ENCODE assay signal across 1 cellular context in the genomic region with DNA sequence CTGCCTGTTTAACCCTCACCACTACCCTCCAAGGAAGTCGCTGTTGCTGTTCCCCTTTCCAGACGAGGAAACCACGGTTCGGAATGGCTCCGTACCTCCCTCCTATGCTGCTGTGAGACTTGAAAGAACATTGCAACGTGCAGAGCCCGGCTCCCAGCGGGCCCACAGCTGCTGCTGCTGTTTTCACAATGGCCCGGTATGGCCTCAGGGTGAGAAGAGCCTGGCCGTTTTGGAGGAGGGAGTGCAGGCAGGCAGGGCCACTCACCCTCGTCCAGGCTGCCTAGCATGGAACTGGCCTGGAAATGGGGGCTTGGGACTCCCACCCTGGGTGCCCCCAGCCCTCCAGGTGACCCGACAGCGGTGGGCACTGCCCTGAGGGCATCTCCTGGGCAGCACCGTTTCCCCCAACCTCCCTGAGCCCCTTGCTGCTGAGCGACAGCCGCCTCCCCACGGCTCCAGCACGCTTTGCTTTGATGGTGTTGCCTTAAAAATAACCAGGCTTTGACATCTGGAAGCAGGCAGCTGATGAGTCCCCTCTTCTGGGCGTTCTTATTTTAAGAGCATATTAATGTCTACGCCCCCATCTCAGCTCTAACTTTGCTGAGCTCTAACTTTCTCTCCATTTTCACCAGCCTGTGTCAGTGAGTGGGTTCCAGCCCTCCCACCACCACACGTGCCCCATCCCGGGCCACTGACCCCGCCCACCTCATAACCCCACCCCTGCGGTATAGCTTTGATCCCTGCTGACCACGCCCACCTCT.
TF ChIP-seq lines count a peak whose summit lies in the region.

No MANE protein-coding gene starts in this region.

TF ChIP-seq in SK-N-SH, 30 proteins besides CTCF, POLR2A, EP300 and RAD21 (continued from another document):
- TF ChIP-seq, protein P1, sequence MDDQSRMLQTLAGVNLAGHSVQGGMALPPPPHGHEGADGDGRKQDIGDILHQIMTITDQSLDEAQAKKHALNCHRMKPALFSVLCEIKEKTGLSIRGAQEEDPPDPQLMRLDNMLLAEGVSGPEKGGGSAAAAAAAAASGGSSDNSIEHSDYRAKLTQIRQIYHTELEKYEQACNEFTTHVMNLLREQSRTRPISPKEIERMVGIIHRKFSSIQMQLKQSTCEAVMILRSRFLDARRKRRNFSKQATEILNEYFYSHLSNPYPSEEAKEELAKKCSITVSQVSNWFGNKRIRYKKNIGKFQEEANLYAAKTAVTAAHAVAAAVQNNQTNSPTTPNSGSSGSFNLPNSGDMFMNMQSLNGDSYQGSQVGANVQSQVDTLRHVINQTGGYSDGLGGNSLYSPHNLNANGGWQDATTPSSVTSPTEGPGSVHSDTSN (IDR thresholded peaks at IDR 0.05): no peak
- no peak for TF ChIP-seq RFX5 (IDR thresholded peaks at IDR 0.05; ENCODE audit: low read length)
- no peak for TF ChIP-seq TEAD4 (IDR thresholded peaks at IDR 0.05; ENCODE audit: borderline replicate concordance, insufficient read depth)
- TF ChIP-seq, protein P2, sequence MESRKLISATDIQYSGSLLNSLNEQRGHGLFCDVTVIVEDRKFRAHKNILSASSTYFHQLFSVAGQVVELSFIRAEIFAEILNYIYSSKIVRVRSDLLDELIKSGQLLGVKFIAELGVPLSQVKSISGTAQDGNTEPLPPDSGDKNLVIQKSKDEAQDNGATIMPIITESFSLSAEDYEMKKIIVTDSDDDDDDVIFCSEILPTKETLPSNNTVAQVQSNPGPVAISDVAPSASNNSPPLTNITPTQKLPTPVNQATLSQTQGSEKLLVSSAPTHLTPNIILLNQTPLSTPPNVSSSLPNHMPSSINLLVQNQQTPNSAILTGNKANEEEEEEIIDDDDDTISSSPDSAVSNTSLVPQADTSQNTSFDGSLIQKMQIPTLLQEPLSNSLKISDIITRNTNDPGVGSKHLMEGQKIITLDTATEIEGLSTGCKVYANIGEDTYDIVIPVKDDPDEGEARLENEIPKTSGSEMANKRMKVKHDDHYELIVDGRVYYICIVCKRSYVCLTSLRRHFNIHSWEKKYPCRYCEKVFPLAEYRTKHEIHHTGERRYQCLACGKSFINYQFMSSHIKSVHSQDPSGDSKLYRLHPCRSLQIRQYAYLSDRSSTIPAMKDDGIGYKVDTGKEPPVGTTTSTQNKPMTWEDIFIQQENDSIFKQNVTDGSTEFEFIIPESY (IDR thresholded peaks at IDR 0.05; ENCODE audit: borderline replicate concordance, low read depth): no peak
- no peak for TF ChIP-seq USF1 (IDR thresholded peaks at IDR 0.05; ENCODE audit: borderline replicate concordance, low read depth)
- no peak for TF ChIP-seq FOXM1 (IDR thresholded peaks at IDR 0.05; ENCODE audit: low read depth)
- TF ChIP-seq FOXJ3 (CRISPR knock-in tag; IDR thresholded peaks at IDR 0.05): no peak
- no peak for TF ChIP-seq FOSL2 (IDR thresholded peaks at IDR 0.05; ENCODE audit: borderline replicate concordance, low read depth)
- TF ChIP-seq RXRA (IDR thresholded peaks at IDR 0.05; ENCODE audit: borderline replicate concordance, low read depth): no peak
- TF ChIP-seq GATA2 (CRISPR knock-in tag; IDR thresholded peaks at IDR 0.05): no peak
- no peak for TF ChIP-seq SMC3 (IDR thresholded peaks at IDR 0.05; ENCODE audit: low read depth, low read length)
- TF ChIP-seq GABPA (IDR thresholded peaks at IDR 0.05; ENCODE audit: low read depth): no peak
- TF ChIP-seq EZH2phosphoT487 (IDR thresholded peaks at IDR 0.05; ENCODE audit: borderline replicate concordance, low read depth): no peak
- TF ChIP-seq MEF2A (IDR thresholded peaks at IDR 0.05; ENCODE audit: borderline replicate concordance, low read depth): no peak
